15 cellular contexts compared by ENCODE assay signal in the genomic region with DNA sequence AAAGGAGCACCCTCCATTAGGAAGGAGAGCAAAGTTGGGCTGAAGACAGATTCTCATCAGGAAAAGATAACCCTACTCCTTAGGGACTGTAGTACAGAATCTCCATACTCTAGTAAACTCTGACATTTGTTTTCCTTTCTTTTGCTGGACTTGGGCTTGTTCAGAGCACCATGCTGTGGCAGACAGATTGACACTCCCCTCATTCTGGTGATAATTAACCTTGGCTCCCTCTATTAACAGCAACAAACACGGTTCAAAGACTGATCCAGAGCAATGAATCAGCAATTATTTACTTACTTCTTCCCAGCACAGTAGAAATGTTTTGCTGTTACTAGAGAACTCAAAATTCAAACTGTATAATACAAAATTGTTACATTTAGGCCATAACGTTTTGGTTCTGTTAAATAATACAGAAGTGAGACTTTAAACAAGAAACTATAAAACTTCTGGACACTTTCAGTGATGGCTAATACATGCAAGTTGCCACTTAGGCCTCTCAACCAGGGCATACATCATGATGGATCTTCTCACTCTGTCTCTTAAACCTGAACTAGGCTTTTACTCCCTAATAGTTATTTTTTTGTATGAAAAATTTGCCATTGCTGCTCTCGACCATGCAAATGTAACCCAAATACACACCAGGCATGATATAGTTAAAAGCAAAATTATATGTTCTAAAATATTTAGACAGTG.
DNase-seq lines count a peak whose midpoint lies in the region; ATAC-seq, FAIRE-seq and TF ChIP-seq lines count a peak whose summit lies in the region.
"Had no signal": no experiment of that assay in that cellular context is flagged by ENCODE, and none has a peak within 500 bp of the region (broad histone marks: within the 10 kb centered on the region; RNA-seq: fewer than 3 reads in every experiment).

No MANE protein-coding gene starts in this region.

- TF ChIP-seq POLR2A in A549 (IDR thresholded peaks at IDR 0.05; ENCODE audit: low read length) = no peak
- TF ChIP-seq POLR2A in tibial nerve (IDR thresholded peaks at IDR 0.05) = no peak

- H3K4me1 ChIP-seq in A549 (peaks cover 15% of the 10 kb centered on the region), tibial nerve (no peaks in the 10 kb centered on the region), upper lobe of right lung (no peaks in the 10 kb centered on the region)
- H3K4me1 ChIP-seq: upper lobe of left lung had no signal

- 13% methylated on average over 3 of the region's 3 CpGs for WGBS in A549 (ENCODE audit: missing lambda C conversion rate)
- WGBS in tibial nerve, 2 donors = 29 to 37% methylated on average over 3 of the region's 3 CpGs

- ATAC-seq in A549 (peak; percentile 62 to 70; a peak in 5 of 6 replicates), GM19467 (IDR thresholded peaks at IDR 0.05; ENCODE audit: unreplicated experiment) (peak; percentile 51), upper lobe of right lung (no peak)

- no peaks in the 10 kb centered on the region for H3K27me3 ChIP-seq in kidney epithelial cell (ENCODE audit: control insufficient read depth, insufficient read depth, low read length)
- H3K27me3 ChIP-seq in tibial nerve = no peaks in the 10 kb centered on the region
- H3K27me3 ChIP-seq in upper lobe of right lung = no peaks in the 10 kb centered on the region
- H3K27me3 ChIP-seq: upper lobe of left lung had no signal

- TF ChIP-seq EP300 in A549 (IDR thresholded peaks at IDR 0.05) (no peak), tibial nerve (IDR thresholded peaks at IDR 0.05) (no peak)

- no peaks in the 10 kb centered on the region for H3K36me3 ChIP-seq in kidney epithelial cell (ENCODE audit: control insufficient read depth, insufficient read depth, low read length)
- H3K36me3 ChIP-seq in tibial nerve = no peaks in the 10 kb centered on the region
- no peaks in the 10 kb centered on the region for H3K36me3 ChIP-seq in upper lobe of right lung
- H3K36me3 ChIP-seq: upper lobe of left lung had no signal

- no peak overlapping the region for H3K4me3 ChIP-seq in A549
- H3K4me3 ChIP-seq in kidney epithelial cell (ENCODE audit: low read depth, low read length) = no peak overlapping the region
- H3K4me3 ChIP-seq in tibial nerve = no peak overlapping the region
- no peak overlapping the region for H3K4me3 ChIP-seq in upper lobe of right lung
- H3K4me3 ChIP-seq: upper lobe of left lung had no signal

- CTCF ChIA-PET in A549 (lab: Yijun Ruan, JAX) = no interaction called here

- intact Hi-C loops in upper lobe of right lung (cut with DNase I) = no loop called here

- H3K27ac ChIP-seq in A549 = peak overlapping the region; percentile 19 to 82
- H3K27ac ChIP-seq in tibial nerve = no peak overlapping the region
- no peak overlapping the region for H3K27ac ChIP-seq in upper lobe of right lung
- H3K27ac ChIP-seq: upper lobe of left lung had no signal

- H3K9me3 ChIP-seq in A549 (no peaks in the 10 kb centered on the region), tibial nerve (no peaks in the 10 kb centered on the region), upper lobe of right lung (no peaks in the 10 kb centered on the region)
- H3K9me3 ChIP-seq: upper lobe of left lung had no signal

- peak in 1 of 2 experiments; percentile 60 for DNase-seq in A549 (ENCODE audit: low read depth in 1 of 2, low spot score in 1 of 2)
- DNase-seq in LoVo (ENCODE audit: low spot score) = peak; percentile 67
- DNase-seq in kidney epithelial cell (ENCODE audit: low read depth) = peak; percentile 57
- DNase-seq in hypothalamus (lab: John Stamatoyannopoulos, UW) = no peak
- DNase-seq in ecto neural progenitor cell (ENCODE audit: low spot score) = no peak
- no peak for DNase-seq in tibial nerve (ENCODE audit: low spot score in 2 of 2)
- DNase-seq in upper lobe of right lung = no peak
- DNase-seq: activated CD4-positive, alpha-beta T cell treated with anti-CD3 and anti-CD28 coated beads, Interleukin-2, amount 10 ng/mL, durations not matched to agents 24 days and 14 days; cortex of kidney; DMS 273 treated with DMSO at 0.1 percent for 48 hours; NCI-H345; stimulated activated CD4-positive, alpha-beta T cell treated with anti-CD3 and anti-CD28 coated beads, Interleukin-2, amount 100 ng/mL, for 24 hours; T-helper 1 cell; upper lobe of left lung had no signal

- peak; percentile 94 for FAIRE-seq in A549 (lab: Jason Lieb, UNC)

- TF ChIP-seq CTCF in A549 (IDR thresholded peaks at IDR 0.05) (no peak), kidney epithelial cell (IDR thresholded peaks at IDR 0.05; ENCODE audit: insufficient read depth, low read length, poor library complexity, severe bottlenecking) (no peak), tibial nerve (IDR thresholded peaks at IDR 0.05) (no peak), upper lobe of right lung (IDR thresholded peaks at IDR 0.05) (no peak)

- H3K4me2 ChIP-seq in A549 = peak overlapping the region; percentile 23

- POLR2A ChIA-PET in A549 (lab: Yijun Ruan, JAX) = no interaction called here

- TF ChIP-seq RAD21 in A549 (conservative IDR thresholded peaks at IDR 0.05 in 1 of 2, IDR thresholded peaks at IDR 0.05 in 1 of 2) = no peak

TF ChIP-seq in A549, 52 proteins besides CTCF, POLR2A, EP300 and RAD21:
- TF ChIP-seq TFCP2L1 (CRISPR knock-in tag; IDR thresholded peaks at IDR 0.05) (no peak), ZSCAN20 (CRISPR knock-in tag; IDR thresholded peaks at IDR 0.05) (no peak), HES2 (IDR thresholded peaks at IDR 0.05) (no peak), MAFK (IDR thresholded peaks at IDR 0.05; ENCODE audit: partially characterized antibody) (peak; percentile 87)
TF ChIP-seq in A549: peak in this region for 1.

Comparison
In these comparisons a context has a peak if more than half of its experiments do, and no peak if none do; other contexts are left out.
1. DNase-seq: peak in LoVo (single experiment) and kidney epithelial cell (single experiment); none in hypothalamus (0 of 51), ecto neural progenitor cell (single experiment), tibial nerve (0 of 2) and upper lobe of right lung (single experiment).
2. H3K27ac ChIP-seq: peak in A549 (2 of 2); none in tibial nerve (0 of 4) and upper lobe of right lung (single experiment).